ENCODE assay signal across 1 cellular context in the genomic region with DNA sequence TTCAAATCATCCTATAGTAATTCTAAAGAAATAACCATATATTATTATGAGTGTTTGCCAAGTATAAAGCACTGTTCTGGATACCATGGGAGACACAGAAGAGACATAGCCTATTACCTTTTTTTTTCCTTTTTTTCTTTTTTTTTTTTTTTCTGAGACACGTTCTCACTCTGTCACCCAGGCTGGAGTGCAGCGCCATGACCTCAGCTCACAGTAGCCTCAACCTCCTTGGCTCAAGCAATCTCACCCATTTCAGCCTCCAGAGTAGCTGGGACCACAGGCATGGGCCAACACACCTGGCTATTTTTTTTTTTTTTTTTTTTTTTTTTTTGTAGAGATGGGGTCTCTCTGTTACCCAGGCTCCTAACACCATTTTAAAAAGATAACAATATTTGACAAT.
TF ChIP-seq lines count a peak whose summit lies in the region.

No MANE protein-coding gene starts in this region.

TF ChIP-seq in IMR-90, 13 proteins besides CTCF, POLR2A, EP300 and RAD21:
- no peak for TF ChIP-seq FOS (IDR thresholded peaks at IDR 0.05; ENCODE audit: low read depth, low read length)
- no peak for TF ChIP-seq MXI1 (IDR thresholded peaks at IDR 0.05; ENCODE audit: borderline replicate concordance, low read depth, low read length)
- TF ChIP-seq CHD1 (IDR thresholded peaks at IDR 0.05; ENCODE audit: low read depth, low read length): no peak
- TF ChIP-seq, protein P1, sequence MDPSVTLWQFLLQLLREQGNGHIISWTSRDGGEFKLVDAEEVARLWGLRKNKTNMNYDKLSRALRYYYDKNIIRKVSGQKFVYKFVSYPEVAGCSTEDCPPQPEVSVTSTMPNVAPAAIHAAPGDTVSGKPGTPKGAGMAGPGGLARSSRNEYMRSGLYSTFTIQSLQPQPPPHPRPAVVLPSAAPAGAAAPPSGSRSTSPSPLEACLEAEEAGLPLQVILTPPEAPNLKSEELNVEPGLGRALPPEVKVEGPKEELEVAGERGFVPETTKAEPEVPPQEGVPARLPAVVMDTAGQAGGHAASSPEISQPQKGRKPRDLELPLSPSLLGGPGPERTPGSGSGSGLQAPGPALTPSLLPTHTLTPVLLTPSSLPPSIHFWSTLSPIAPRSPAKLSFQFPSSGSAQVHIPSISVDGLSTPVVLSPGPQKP (IDR thresholded peaks at IDR 0.05; ENCODE audit: borderline replicate concordance, low read depth, low read length): no peak
- no peak for TF ChIP-seq MAFK (IDR thresholded peaks at IDR 0.05; ENCODE audit: low read depth, low read length)
- TF ChIP-seq NFE2L2 (IDR thresholded peaks at IDR 0.05; ENCODE audit: low read depth, low read length): no peak
- TF ChIP-seq MAZ (IDR thresholded peaks at IDR 0.05; ENCODE audit: borderline replicate concordance, low read depth, low read length): no peak
- no peak for TF ChIP-seq SMC3 (IDR thresholded peaks at IDR 0.05; ENCODE audit: low read depth, low read length)
- TF ChIP-seq RFX5 (IDR thresholded peaks at IDR 0.05; ENCODE audit: low read depth, low read length): no peak
- TF ChIP-seq RCOR1 (IDR thresholded peaks at IDR 0.05; ENCODE audit: insufficient replicate concordance, low read length): no peak
- no peak for TF ChIP-seq CEBPB (IDR thresholded peaks at IDR 0.05; ENCODE audit: low read depth, low read length)
- TF ChIP-seq BHLHE40 (IDR thresholded peaks at IDR 0.05; ENCODE audit: low read depth, low read length): no peak
- TF ChIP-seq, protein P2, sequence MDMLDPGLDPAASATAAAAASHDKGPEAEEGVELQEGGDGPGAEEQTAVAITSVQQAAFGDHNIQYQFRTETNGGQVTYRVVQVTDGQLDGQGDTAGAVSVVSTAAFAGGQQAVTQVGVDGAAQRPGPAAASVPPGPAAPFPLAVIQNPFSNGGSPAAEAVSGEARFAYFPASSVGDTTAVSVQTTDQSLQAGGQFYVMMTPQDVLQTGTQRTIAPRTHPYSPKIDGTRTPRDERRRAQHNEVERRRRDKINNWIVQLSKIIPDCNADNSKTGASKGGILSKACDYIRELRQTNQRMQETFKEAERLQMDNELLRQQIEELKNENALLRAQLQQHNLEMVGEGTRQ (IDR thresholded peaks at IDR 0.05; ENCODE audit: low read depth, low read length): no peak
TF ChIP-seq in IMR-90: peak in this region for 0.
